8 cellular contexts compared by ENCODE assay signal in genomic region chr15:45378149-45378912, GRCh38. TPM values are rescaled to one million over a fixed set of nuclear protein-coding genes. Genes with fewer than 3 reads are reported as not detected.
DNase-seq lines count a peak whose midpoint lies in the region; ATAC-seq and TF ChIP-seq lines count a peak whose summit lies in the region.

A gene with protein sequence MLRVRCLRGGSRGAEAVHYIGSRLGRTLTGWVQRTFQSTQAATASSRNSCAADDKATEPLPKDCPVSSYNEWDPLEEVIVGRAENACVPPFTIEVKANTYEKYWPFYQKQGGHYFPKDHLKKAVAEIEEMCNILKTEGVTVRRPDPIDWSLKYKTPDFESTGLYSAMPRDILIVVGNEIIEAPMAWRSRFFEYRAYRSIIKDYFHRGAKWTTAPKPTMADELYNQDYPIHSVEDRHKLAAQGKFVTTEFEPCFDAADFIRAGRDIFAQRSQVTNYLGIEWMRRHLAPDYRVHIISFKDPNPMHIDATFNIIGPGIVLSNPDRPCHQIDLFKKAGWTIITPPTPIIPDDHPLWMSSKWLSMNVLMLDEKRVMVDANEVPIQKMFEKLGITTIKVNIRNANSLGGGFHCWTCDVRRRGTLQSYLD (minus strand): TSS chr15:45378544. CDS start chr15:45378453, 91 bp downstream.

- TF ChIP-seq CTCF in left ventricle myocardium inferior (IDR thresholded peaks at IDR 0.05; ENCODE audit: borderline replicate concordance), result peak; percentile 62

- H3K27ac ChIP-seq in SJCRH30, result peak within 1 kb of the TSS; percentile 94
- peak within 1 kb of the TSS; percentile 88 for H3K27ac ChIP-seq in left ventricle myocardium inferior (replicated peaks)

- H3K27me3 ChIP-seq in SJCRH30 (no peaks in the 10 kb centered on the region), left ventricle myocardium inferior (ENCODE audit: low read depth) (no peaks in the 10 kb centered on the region)

- H3K4me1 ChIP-seq in SJCRH30 (peaks cover 19% of the 10 kb centered on the region), left ventricle myocardium inferior (peaks cover 57% of the 10 kb centered on the region)

- peak; percentile 7 for DNase-seq in DMS153 (lab: John Stamatoyannopoulos, UW)
- peak; percentile 89 to 93 for DNase-seq in SJCRH30
- peak; percentile 73 for DNase-seq in amniotic epithelial cell (ENCODE audit: low read depth)
- DNase-seq in left ventricle myocardium inferior, result peak; percentile 85
- peak; percentile 89 for DNase-seq in pons (ENCODE audit: low spot score)
- DNase-seq in GDM1 (lab: John Stamatoyannopoulos, UW), result no peak

- H3K9me3 ChIP-seq in SJCRH30 (replicated peaks) (no peaks in the 10 kb centered on the region), left ventricle myocardium inferior (replicated peaks) (no peaks in the 10 kb centered on the region)

- H3K36me3 ChIP-seq in SJCRH30 (peaks cover 22% of the 10 kb centered on the region), left ventricle myocardium inferior (peaks cover 8% of the 10 kb centered on the region)

- peak within 1 kb of the TSS; percentile 82 for H3K4me3 ChIP-seq in SJCRH30
- peak within 1 kb of the TSS; percentile 80 for H3K4me3 ChIP-seq in left ventricle myocardium inferior

- intact Hi-C loops in left ventricle myocardium inferior (cut with micrococcal nuclease), result no loop called here

- peak; percentile 88 for ATAC-seq in GM19452 (IDR thresholded peaks at IDR 0.05; ENCODE audit: unreplicated experiment)
- peak; percentile 75 for ATAC-seq in HG03521 (IDR thresholded peaks at IDR 0.05; ENCODE audit: unreplicated experiment)

RNA-seq across cellular contexts. Expression of the gene that starts here (rescaled TPM):
- 226 and 232 TPM in 2 replicates for total RNA-seq in SJCRH30 (2014; rRNA removed; shearing (Covaris generic))
- 9.3 TPM for total RNA-seq in left ventricle myocardium inferior

Comparison
In these comparisons a context has a peak if more than half of its experiments do, and no peak if none do; other contexts are left out.
1. RNA of the gene that starts here (total RNA-seq): 226 to 232 TPM in SJCRH30; 9.3 TPM in left ventricle myocardium inferior (single experiment); every median in the first group is over 10 times any median in the second.